8 cellular contexts compared by ENCODE assay signal in the genomic region with DNA sequence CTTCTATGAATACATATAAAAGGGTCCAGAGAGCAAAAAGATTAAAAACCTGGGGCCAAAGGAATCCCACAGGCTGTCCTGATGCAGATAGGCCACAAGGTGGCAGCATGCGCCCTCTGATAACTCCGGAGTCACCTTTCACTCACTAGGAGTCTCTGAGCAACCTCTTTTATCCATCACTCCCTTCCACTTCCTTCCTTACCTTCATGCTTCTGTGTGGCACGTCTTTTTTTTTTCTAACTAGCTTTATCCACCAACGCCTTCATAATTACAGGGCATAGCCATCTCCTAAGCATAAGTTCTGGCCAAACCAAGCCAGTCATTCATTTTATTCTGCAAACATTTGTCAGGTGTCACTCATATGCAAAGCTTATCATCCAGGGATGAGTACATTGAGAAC. TPM values are rescaled to one million over a fixed set of nuclear protein-coding genes. Genes with fewer than 3 reads are reported as not detected.
DNase-seq lines count a peak whose midpoint lies in the region; ATAC-seq, FAIRE-seq and TF ChIP-seq lines count a peak whose summit lies in the region.

No MANE protein-coding gene starts in this region.

- H3K4me1 ChIP-seq in right cardiac atrium (ENCODE audit: control insufficient read depth, insufficient read depth, low read length), result no peaks in the 10 kb centered on the region
- peaks cover 0 to 4% of the 10 kb centered on the region in 2 donors for H3K4me1 ChIP-seq in gastrocnemius medialis

- no peaks in the 10 kb centered on the region for H3K9me3 Mint-ChIP-seq in T-helper 2 cell treated with Interferon-gamma antibody and Interleukin-4, amounts not matched to agents 5 μg/mL and 100 μg/mL, for 36 hours

- no peaks in the 10 kb centered on the region for H3K9me3 ChIP-seq in right cardiac atrium (ENCODE audit: control insufficient read depth, low read length)
- H3K9me3 ChIP-seq in gastrocnemius medialis, result no peaks in the 10 kb centered on the region

- no peak overlapping the region for H3K27ac ChIP-seq in right cardiac atrium (ENCODE audit: low read length)
- no peak overlapping the region for H3K27ac ChIP-seq in gastrocnemius medialis

- peak; percentile 75 to 92 (median 83) for TF ChIP-seq CTCF in gastrocnemius medialis (IDR thresholded peaks at IDR 0.05 in 4 of 5, conservative IDR thresholded peaks at IDR 0.05 in 1 of 5)

- H3K4me3 Mint-ChIP-seq in T-helper 2 cell treated with Interferon-gamma antibody and Interleukin-4, amounts not matched to agents 5 μg/mL and 100 μg/mL, for 36 hours, result no peak overlapping the region

- H3K4me1 Mint-ChIP-seq in T-helper 2 cell treated with Interferon-gamma antibody and Interleukin-4, amounts not matched to agents 5 μg/mL and 100 μg/mL, for 36 hours (ENCODE audit: low read depth), result no peaks in the 10 kb centered on the region

- in situ Hi-C loops in gastrocnemius medialis (cut with MboI; ENCODE audit: low sequenced_read_pairs in 4 of 4), result loop anchor here (5.0 to 25.0 kb wide), 5 partner anchors 140 to 660 kb away; a partner anchor contains a TSS

- H3K36me3 Mint-ChIP-seq in T-helper 2 cell treated with Interferon-gamma antibody and Interleukin-4, amounts not matched to agents 5 μg/mL and 100 μg/mL, for 36 hours (ENCODE audit: low read depth), result no peaks in the 10 kb centered on the region

- H3K4me3 ChIP-seq in right cardiac atrium (ENCODE audit: low read length) (no peak overlapping the region), gastrocnemius medialis (no peak overlapping the region)

- H3K27ac Mint-ChIP-seq in T-helper 2 cell treated with Interferon-gamma antibody and Interleukin-4, amounts not matched to agents 5 μg/mL and 100 μg/mL, for 36 hours, result no peak overlapping the region

- DNase-seq in NCI-H187 (lab: John Stamatoyannopoulos, UW), result peak; percentile 37 to 61
- peak; percentile 35 for DNase-seq in T-helper 2 cell treated with Interferon-gamma antibody and Interleukin-4, amounts not matched to agents 5 μg/mL and 100 μg/mL, for 36 hours (ENCODE audit: low spot score)
- peak in 32 of 56 donors; percentile 2 to 70 (median 32) for DNase-seq in amygdala (lab: John Stamatoyannopoulos, UW)
- peak; percentile 50 to 84 (median 80) for DNase-seq in right cardiac atrium
- peak; percentile 38 to 61 for DNase-seq in gastrocnemius medialis

- no peak for TF ChIP-seq POLR2A in gastrocnemius medialis (IDR thresholded peaks at IDR 0.05)

- H3K27me3 ChIP-seq in right cardiac atrium (ENCODE audit: control insufficient read depth, insufficient read depth) (no peaks in the 10 kb centered on the region), gastrocnemius medialis (peaks cover 7 to 24% (median 8%) of the 10 kb centered on the region in 3 donors)

- intact Hi-C loops in right cardiac atrium (cut with DNase I) (loop anchor here (2.0 to 5.0 kb wide), 2 partner anchors 142 to 145 kb away; no protein-coding TSS in a partner anchor), gastrocnemius medialis (cut with DNase I; ENCODE audit: low total_unique reads) (loop anchor here (1.0 to 10.0 kb wide), 3 partner anchors 143 to 392 kb away; a partner anchor contains a TSS)

- ATAC-seq in GM18861 (IDR thresholded peaks at IDR 0.05; ENCODE audit: unreplicated experiment) (peak; percentile 42), right cardiac atrium (peak; percentile 73 to 82), gastrocnemius medialis (peak; percentile 74 to 81), HG03378 (IDR thresholded peaks at IDR 0.05; ENCODE audit: unreplicated experiment) (no peak)

- H3K36me3 ChIP-seq in gastrocnemius medialis, result no peaks in the 10 kb centered on the region

- peaks cover 4% of the 10 kb centered on the region for H3K27me3 Mint-ChIP-seq in T-helper 2 cell treated with Interferon-gamma antibody and Interleukin-4, amounts not matched to agents 5 μg/mL and 100 μg/mL, for 36 hours (ENCODE audit: low read depth)

- peak; percentile 90 for FAIRE-seq in A204.1 (lab: Jason Lieb, UNC)

- under 1% methylated on average over 4 of the region's 4 CpGs for WGBS in right cardiac atrium

RNA-seq across cellular contexts. Expression of a gene that starts 3.9 kb away (rescaled TPM):
- total RNA-seq in right cardiac atrium (not detected), gastrocnemius medialis (not detected)
- not detected for polyA plus RNA-seq in right cardiac atrium

RNA-seq across cellular contexts. Expression of a gene that starts 5.1 kb away (rescaled TPM):
- total RNA-seq in right cardiac atrium (100 to 1,000 TPM in 3 of 4 donors, 10 to 100 TPM in 1; 48.6 to 167 (median 142) TPM), gastrocnemius medialis (100 to 1,000 TPM in 2 of 4 donors, 10 to 100 TPM in 2; 57.4 to 205 (median 87.1) TPM)
- polyA plus RNA-seq in right cardiac atrium, result 69.9 TPM

RNA-seq across cellular contexts. Expression of a gene that starts 22.9 kb away (rescaled TPM):
- total RNA-seq in right cardiac atrium (1 to 10 TPM in 3 of 4 donors, under 1 TPM in 1; 0.68 to 2.6 (median 2.0) TPM), gastrocnemius medialis (1 to 10 TPM in 2 of 4 donors, not detected in 2; 2.2 to 2.9 TPM)
- polyA plus RNA-seq in right cardiac atrium, result 1.9 TPM

RNA-seq across cellular contexts. Expression of a gene that starts 38.4 kb away (rescaled TPM):
- total RNA-seq in right cardiac atrium (10 to 100 TPM; 27.5 to 98.1 (median 66.9) TPM), gastrocnemius medialis (10 to 100 TPM in 2 of 4 donors, 1 to 10 TPM in 2; 4.2 to 41.6 (median 12.5) TPM)
- 42.3 TPM for polyA plus RNA-seq in right cardiac atrium

RNA-seq across cellular contexts. Expression of a gene that starts 39.8 kb away (rescaled TPM):
- total RNA-seq in right cardiac atrium (not detected), gastrocnemius medialis (not detected)
- not detected for polyA plus RNA-seq in right cardiac atrium
